Comparison of ENCODE assay signal across 22 cellular contexts in genomic region chr15:44058126-44058525, GRCh38.
"Had no signal": no experiment of that assay in that cellular context is flagged by ENCODE, and none has a peak within 500 bp of the region (broad histone marks: within the 10 kb centered on the region; RNA-seq: fewer than 3 reads in every experiment).

No MANE protein-coding gene starts in this region.

- FAIRE-seq: frontal cortex, keratinocyte had no signal

- H3K4me3 ChIP-seq: colonic mucosa, left ventricle myocardium inferior, tibial artery had no signal

- H3K36me3 Mint-ChIP-seq: activated naive CD4-positive, alpha-beta T cell treated with anti-CD3 and anti-CD28 coated beads, Interleukin-2, amount 10 ng/mL, durations not matched to agents 7 days and 5 days had no signal

- H3K9me3 Mint-ChIP-seq: activated CD4-positive, alpha-beta T cell treated with anti-CD3 and anti-CD28 coated beads, Interleukin-2, amount 10 ng/mL, durations not matched to agents 7 days and 5 days; activated naive CD4-positive, alpha-beta T cell treated with anti-CD3 and anti-CD28 coated beads, Interleukin-2, amount 10 ng/mL, durations not matched to agents 7 days and 5 days; activated naive CD8-positive, alpha-beta T cell treated with anti-CD3 and anti-CD28 coated beads, Interleukin-2, amount 50 U/mL, for 24 hours; activated T-cell treated with anti-CD3 and anti-CD28 coated beads, Interleukin-2, amount 50 U/mL, for 24 hours; central memory CD8-positive, alpha-beta T cell had no signal

- H3K4me1 Mint-ChIP-seq: activated CD4-positive, alpha-beta T cell treated with anti-CD3 and anti-CD28 coated beads, Interleukin-2, amount 10 ng/mL, durations not matched to agents 7 days and 5 days; activated naive CD4-positive, alpha-beta T cell treated with anti-CD3 and anti-CD28 coated beads, Interleukin-2, amount 10 ng/mL, durations not matched to agents 7 days and 5 days; activated naive CD8-positive, alpha-beta T cell treated with anti-CD3 and anti-CD28 coated beads, Interleukin-2, amount 50 U/mL, for 24 hours; central memory CD8-positive, alpha-beta T cell had no signal

- H3K27me3 ChIP-seq: colonic mucosa, tibial artery had no signal

- H3K36me3 ChIP-seq: colonic mucosa, left ventricle myocardium inferior, tibial artery had no signal

- H3K9me3 ChIP-seq: colonic mucosa, left ventricle myocardium inferior, tibial artery had no signal

- DNase-seq: activated CD4-positive, alpha-beta T cell treated with anti-CD3 and anti-CD28 coated beads, Interleukin-2, amount 10 ng/mL, durations not matched to agents 7 days and 5 days; activated CD8-positive, alpha-beta T cell treated with anti-CD3 and anti-CD28 coated beads, Interleukin-2, amount 10 ng/mL, durations not matched to agents 7 days and 5 days; activated effector memory CD4-positive, alpha-beta T cell treated with Interleukin-2 at 50 U/mL for 16 hours; activated naive CD4-positive, alpha-beta T cell treated with anti-CD3 and anti-CD28 coated beads, Interleukin-2, amount 10 ng/mL, durations not matched to agents 7 days and 5 days; activated naive CD8-positive, alpha-beta T cell treated with anti-CD3 and anti-CD28 coated beads, Interleukin-2, amount 50 U/mL, for 24 hours; activated T-cell treated with anti-CD3 and anti-CD28 coated beads, Interleukin-2, amount 50 U/mL, for 24 hours; aorta; colonic mucosa; hypothalamus; left ventricle myocardium inferior; mammary epithelial cell; midbrain; occipital lobe; retina; stimulated activated CD4-positive, alpha-beta T cell treated with anti-CD3 and anti-CD28 coated beads, Interleukin-2, amount 100 ng/mL, for 24 hours; stimulated activated naive CD8-positive, alpha-beta T cell treated with anti-CD3 and anti-CD28 coated beads, Interleukin-15, Interleukin-2, amounts not matched to agents 100 U/mL and 50 U/mL, for 24 hours; substantia nigra; T1000; tibial artery had no signal

- H3K27ac Mint-ChIP-seq: activated CD4-positive, alpha-beta T cell treated with anti-CD3 and anti-CD28 coated beads, Interleukin-2, amount 10 ng/mL, durations not matched to agents 7 days and 5 days; activated CD8-positive, alpha-beta T cell treated with anti-CD3 and anti-CD28 coated beads, Interleukin-2, amount 10 ng/mL, durations not matched to agents 7 days and 5 days; activated naive CD4-positive, alpha-beta T cell treated with anti-CD3 and anti-CD28 coated beads, Interleukin-2, amount 10 ng/mL, durations not matched to agents 7 days and 5 days; activated naive CD8-positive, alpha-beta T cell treated with anti-CD3 and anti-CD28 coated beads, Interleukin-2, amount 50 U/mL, for 24 hours; activated T-cell treated with anti-CD3 and anti-CD28 coated beads, Interleukin-2, amount 50 U/mL, for 24 hours had no signal

- H3K4me3 Mint-ChIP-seq: activated CD4-positive, alpha-beta T cell treated with anti-CD3 and anti-CD28 coated beads, Interleukin-2, amount 10 ng/mL, durations not matched to agents 7 days and 5 days; activated CD8-positive, alpha-beta T cell treated with anti-CD3 and anti-CD28 coated beads, Interleukin-2, amount 10 ng/mL, durations not matched to agents 7 days and 5 days; activated naive CD4-positive, alpha-beta T cell treated with anti-CD3 and anti-CD28 coated beads, Interleukin-2, amount 10 ng/mL, durations not matched to agents 7 days and 5 days; activated naive CD8-positive, alpha-beta T cell treated with anti-CD3 and anti-CD28 coated beads, Interleukin-2, amount 50 U/mL, for 24 hours; activated T-cell treated with anti-CD3 and anti-CD28 coated beads, Interleukin-2, amount 50 U/mL, for 24 hours; central memory CD8-positive, alpha-beta T cell had no signal

- H3K27ac ChIP-seq: colonic mucosa, left ventricle myocardium inferior, tibial artery had no signal

- ATAC-seq: activated CD8-positive, alpha-beta T cell treated with anti-CD3 and anti-CD28 coated beads, Interleukin-2, amount 10 ng/mL, durations not matched to agents 7 days and 5 days; activated naive CD8-positive, alpha-beta T cell treated with anti-CD3 and anti-CD28 coated beads, Interleukin-2, amount 50 U/mL, for 24 hours; stimulated activated naive CD8-positive, alpha-beta T cell treated with anti-CD3 and anti-CD28 coated beads, Interleukin-15, Interleukin-2, amounts not matched to agents 100 U/mL and 50 U/mL, for 24 hours had no signal

- H3K4me1 ChIP-seq: colonic mucosa, tibial artery had no signal
